In genomic region chr19:5892772-5893275, GRCh38 we compare ENCODE assay signal across 28 cellular contexts. TPM values are rescaled to one million over a fixed set of nuclear protein-coding genes. Genes with fewer than 3 reads are reported as not detected.
DNase-seq lines count a peak whose midpoint lies in the region; ATAC-seq, FAIRE-seq and TF ChIP-seq lines count a peak whose summit lies in the region.
"Had no signal": no experiment of that assay in that cellular context is flagged by ENCODE, and none has a peak within 500 bp of the region (broad histone marks: within the 10 kb centered on the region; RNA-seq: fewer than 3 reads in every experiment).

No MANE protein-coding gene starts in this region.

- no peak overlapping the region for H2BK20ac ChIP-seq in H1 (ENCODE audit: low read length)

- peak overlapping the region in 2 of 3 donors; percentile 39 to 67 for H3K27ac Mint-ChIP-seq in IgD-negative memory B cell
- H3K27ac Mint-ChIP-seq: activated CD4-positive, alpha-beta memory T cell treated with anti-CD3 and anti-CD28 coated beads for 36 hours; activated naive CD4-positive, alpha-beta T cell treated with anti-CD3 and anti-CD28 coated beads, Interleukin-2, amount 50 U/mL, for 24 hours; activated T-helper 17 cell treated with anti-CD3 and anti-CD28 coated beads, Interleukin-2, amount 50 U/mL, for 72 hours; stimulated activated naive CD8-positive, alpha-beta T cell treated with anti-CD3 and anti-CD28 coated beads, Interleukin-15, Interleukin-2, amounts not matched to agents 100 ng/mL and 50 ng/mL, for 24 hours had no signal

- DNase-seq in heart right ventricle: no peak
- no peak for DNase-seq in Right ventricle myocardium superior
- no peak for DNase-seq in H1 (ENCODE audit: low read depth in 1 of 2, low spot score in 2 of 2)
- no peak for DNase-seq in stimulated activated CD4-positive, alpha-beta T cell treated with anti-CD3 and anti-CD28 coated beads, Interleukin-15, amount 100 ng/mL, for 24 hours
- no peak for DNase-seq in NCI-H1105 treated with DMSO at 0.1 percent for 48 hours (lab: John Stamatoyannopoulos, UW)
- DNase-seq: activated CD8-positive, alpha-beta memory T cell treated with anti-CD3 and anti-CD28 coated beads, Interleukin-2, amount 50 U/mL, for 4 hours; DMS79; effector CD8-positive, alpha-beta T cell; GDM1; Kasumi-1; NK-92 treated with Interleukin-12 subunit alpha and Interleukin-12 subunit beta, amount 100 ng/mL, for 24 hours had no signal

- H3K23me2 ChIP-seq in H1 (ENCODE audit: low read depth, low read length): no peaks in the 10 kb centered on the region

- 57 to 58% methylated on average over 15 of the region's 15 CpGs for WGBS in heart right ventricle, 2 donors
- 86% methylated on average over 11 of the region's 15 CpGs; no CpG with 5 or more reads in 1 of the 2 experiments for WGBS in H1 (ENCODE audit: extremely low coverage in 1 of 2, insufficient coverage in 1 of 2, insufficient read length in 1 of 2, insufficient replicate concordance in 2 of 2, low coverage in 1 of 2, low lambda C conversion rate in 2 of 2, missing lambda C conversion rate in 1 of 2), 2 experiments
- 81% methylated on average over 15 of the region's 15 CpGs for WGBS in thymus

- H3K79me2 ChIP-seq in H1 (ENCODE audit: control insufficient read depth in 1 of 2, insufficient read depth in 2 of 2, low read length in 2 of 2): no peaks in the 10 kb centered on the region

- peaks cover 2% of the 10 kb centered on the region for H3K36me3 Mint-ChIP-seq in IgD-negative memory B cell
- H3K36me3 Mint-ChIP-seq: activated naive CD4-positive, alpha-beta T cell treated with anti-CD3 and anti-CD28 coated beads, Interleukin-2, amount 50 U/mL, for 24 hours had no signal

- H3K9me3 ChIP-seq in heart right ventricle: no peaks in the 10 kb centered on the region
- no peaks in the 10 kb centered on the region for H3K9me3 ChIP-seq in H1 (ENCODE audit: insufficient read depth in 2 of 2, low read depth in 1 of 2, low read length in 1 of 2)
- no peaks in the 10 kb centered on the region for H3K9me3 ChIP-seq in thymus (ENCODE audit: control insufficient read depth)
- H3K9me3 ChIP-seq: neutrophil, thyroid gland had no signal

- H3K4me3 ChIP-seq in heart right ventricle (no peak overlapping the region), H1 (ENCODE audit: extremely low read depth in 1 of 4, insufficient read depth in 2 of 4, low read depth in 3 of 4, low read length in 4 of 4) (no peak overlapping the region), thymus (ENCODE audit: low read length) (no peak overlapping the region)
- H3K4me3 ChIP-seq: thyroid gland had no signal

- H3K36me3 ChIP-seq in heart right ventricle (peaks cover 0 to 31% (median 16%) of the 10 kb centered on the region in 9 donors), H1 (ENCODE audit: control insufficient read depth in 2 of 4, insufficient read depth in 4 of 4, low read length in 3 of 4) (peaks cover 0 to 16% (median 8%) of the 10 kb centered on the region in 4 experiments; a peak in 5 of 8 replicates), thymus (ENCODE audit: control insufficient read depth, insufficient read depth) (peaks cover 33% of the 10 kb centered on the region)

- CTCF ChIA-PET in H1 (lab: Charles Lee; ENCODE audit: partially characterized antibody): interaction anchor here (1.1 to 3.5 kb wide), 11 partner anchors 9 to 99 kb away, joined by 4 to 31 read pairs (median 6); partner anchors contain the start of genes FUT6, NDUFA11 and NRTN

- intact Hi-C loops in heart right ventricle (cut with DNase I): loop anchor here (1.0 to 10.0 kb wide), 6 partner anchors 66 to 91 kb away; partner anchors contain the start of gene NRTN (in 8 of the 10)
- intact Hi-C loops in Right ventricle myocardium superior (cut with DNase I): loop anchor here (5.0 kb wide), 1 partner anchor 91 kb away; no protein-coding TSS in a partner anchor

- H2AK5ac ChIP-seq in H1 (ENCODE audit: low read depth, low read length): no peak overlapping the region

- H3K27ac ChIP-seq in heart right ventricle (peak overlapping the region in 6 of 10 donors; percentile 28 to 97 (median 84)), H1 (ENCODE audit: low read depth, low read length) (no peak overlapping the region), thymus (ENCODE audit: low read depth) (peak overlapping the region; percentile 3)
- H3K27ac ChIP-seq: neutrophil had no signal

- H3K4me3 Mint-ChIP-seq in IgD-negative memory B cell: peak overlapping the region in 1 of 4 donors; percentile 27
- H3K4me3 Mint-ChIP-seq: activated CD4-positive, alpha-beta memory T cell treated with anti-CD3 and anti-CD28 coated beads for 36 hours; activated naive CD4-positive, alpha-beta T cell treated with anti-CD3 and anti-CD28 coated beads, Interleukin-2, amount 50 U/mL, for 24 hours; activated T-helper 17 cell treated with anti-CD3 and anti-CD28 coated beads, Interleukin-2, amount 50 U/mL, for 72 hours; stimulated activated naive CD8-positive, alpha-beta T cell treated with anti-CD3 and anti-CD28 coated beads, Interleukin-15, Interleukin-2, amounts not matched to agents 100 ng/mL and 50 ng/mL, for 24 hours had no signal

- H3K23ac ChIP-seq in H1 (ENCODE audit: insufficient read length): no peak overlapping the region

- H2BK12ac ChIP-seq in H1 (ENCODE audit: low read depth, low read length): no peak overlapping the region

- peaks cover 9 to 57% (median 33%) of the 10 kb centered on the region in 9 donors for H3K4me1 ChIP-seq in heart right ventricle
- peaks cover 0 to 11% (median 4%) of the 10 kb centered on the region in 4 experiments; a peak in 5 of 7 replicates for H3K4me1 ChIP-seq in H1 (replicated peaks in 1 of 4; ENCODE audit: control insufficient read depth in 3 of 4, insufficient read depth in 4 of 4, low read length in 3 of 4)
- H3K4me1 ChIP-seq in thymus (ENCODE audit: control insufficient read depth, insufficient read depth, low read length): no peaks in the 10 kb centered on the region

- no peak overlapping the region for H2AFZ ChIP-seq in H1 (ENCODE audit: low read length)

- no peaks in the 10 kb centered on the region for H3K4me1 Mint-ChIP-seq in IgD-negative memory B cell
- H3K4me1 Mint-ChIP-seq: activated naive CD4-positive, alpha-beta T cell treated with anti-CD3 and anti-CD28 coated beads, Interleukin-2, amount 50 U/mL, for 24 hours; activated T-helper 17 cell treated with anti-CD3 and anti-CD28 coated beads, Interleukin-2, amount 50 U/mL, for 72 hours had no signal

- no peak for FAIRE-seq in H1 (lab: Jason Lieb, UNC)
- FAIRE-seq: bronchial epithelial cell, colon, RCC 7860 had no signal

- H3K18ac ChIP-seq in H1 (ENCODE audit: extremely low read depth, low read length): no peak overlapping the region

- 0 out of 2 replicates have a peak, but pooled peaks cover 2% of the 10 kb centered on the region for H3K79me1 ChIP-seq in H1 (ENCODE audit: low read depth, low read length)

- H3K56ac ChIP-seq in H1 (replicated peaks; ENCODE audit: insufficient read length, low read depth, low read length): no peak overlapping the region

- TF ChIP-seq CTCF in heart right ventricle (IDR thresholded peaks at IDR 0.05) (no peak), H1 (IDR thresholded peaks at IDR 0.05; ENCODE audit: control extremely low read depth in 1 of 3, insufficient read depth in 1 of 3, low read depth in 1 of 3, low read length in 3 of 3) (no peak)

- peak overlapping the region; percentile 78; the same call in 1 of the 2 replicates for H4K8ac ChIP-seq in H1 (ENCODE audit: extremely low read depth, insufficient read depth, low read length)

- H3K14ac ChIP-seq in H1 (ENCODE audit: insufficient read length): no peak overlapping the region

- POLR2A ChIA-PET in H1 (lab: Charles Lee; ENCODE audit: partially characterized antibody): interaction anchor here (0.5 to 5.3 kb wide), 12 partner anchors 10 to 202 kb away, joined by 3 to 49 read pairs (median 4); partner anchors contain the start of genes NDUFA11, NRTN and VMAC

- H3K9me3 Mint-ChIP-seq in IgD-negative memory B cell: no peaks in the 10 kb centered on the region
- H3K9me3 Mint-ChIP-seq: activated CD4-positive, alpha-beta memory T cell treated with anti-CD3 and anti-CD28 coated beads for 36 hours; activated naive CD4-positive, alpha-beta T cell treated with anti-CD3 and anti-CD28 coated beads, Interleukin-2, amount 50 U/mL, for 24 hours; activated T-helper 17 cell treated with anti-CD3 and anti-CD28 coated beads, Interleukin-2, amount 50 U/mL, for 72 hours; stimulated activated naive CD8-positive, alpha-beta T cell treated with anti-CD3 and anti-CD28 coated beads, Interleukin-15, Interleukin-2, amounts not matched to agents 100 ng/mL and 50 ng/mL, for 24 hours had no signal

- no peak overlapping the region for H3K4ac ChIP-seq in H1 (replicated peaks; ENCODE audit: insufficient read length, low read depth, low read length)

- no peak overlapping the region for H4K5ac ChIP-seq in H1 (ENCODE audit: insufficient read length, low read depth, low read length)

- no peak for TF ChIP-seq RAD21 in H1 (IDR thresholded peaks at IDR 0.05 in 1 of 2, conservative IDR thresholded peaks at IDR 0.05 in 1 of 2; ENCODE audit: low read depth in 2 of 2, low read length in 2 of 2)

- no peak overlapping the region for H4K91ac ChIP-seq in H1 (replicated peaks; ENCODE audit: insufficient read length, low read length)

- peak in 1 of 2 experiments; percentile 33; a peak in 2 of 3 replicates for TF ChIP-seq POLR2A in H1 (IDR thresholded peaks at IDR 0.05; ENCODE audit: control extremely low read depth in 1 of 2, low read depth in 2 of 2, low read length in 2 of 2)

- TF ChIP-seq EP300 in H1 (IDR thresholded peaks at IDR 0.05; ENCODE audit: borderline replicate concordance in 1 of 2, low read depth in 2 of 2, low read length in 2 of 2): no peak

- H3K9ac ChIP-seq in H1 (replicated peaks in 1 of 4; ENCODE audit: extremely low read depth in 1 of 4, low read depth in 3 of 4, low read length in 3 of 4): no peak overlapping the region

- H2BK15ac ChIP-seq in H1 (ENCODE audit: low read length): no peak overlapping the region

- no peak overlapping the region for H2BK5ac ChIP-seq in H1 (ENCODE audit: low read depth, low read length)

- H3K27me3 ChIP-seq in heart right ventricle: peaks cover 0 to 18% (median 10%) of the 10 kb centered on the region in 7 donors
- H3K27me3 ChIP-seq in H1 (replicated peaks in 1 of 4; ENCODE audit: control insufficient read depth in 3 of 4, extremely low read depth in 1 of 4, insufficient read depth in 3 of 4, low read length in 3 of 4): peaks cover 0 to 1% (median 0%) of the 10 kb centered on the region in 4 experiments; a peak in 3 of 7 replicates
- H3K27me3 ChIP-seq in thymus (ENCODE audit: control insufficient read depth, insufficient read depth): no peaks in the 10 kb centered on the region
- H3K27me3 ChIP-seq: thyroid gland had no signal

- no peak overlapping the region for H2BK120ac ChIP-seq in H1 (replicated peaks; ENCODE audit: low read depth, low read length)

- ATAC-seq in heart right ventricle (no peak), Right ventricle myocardium superior (ENCODE audit: poor library complexity) (no peak), HG03045 (IDR thresholded peaks at IDR 0.05; ENCODE audit: unreplicated experiment) (no peak)

- H4K20me1 ChIP-seq in H1 (replicated peaks in 1 of 2; ENCODE audit: control insufficient read depth in 1 of 2, insufficient read depth in 2 of 2, low read length in 2 of 2): peaks cover 5 to 11% of the 10 kb centered on the region in 2 experiments

- H3K27me3 Mint-ChIP-seq in IgD-negative memory B cell: no peaks in the 10 kb centered on the region

- H3K4me2 ChIP-seq in H1 (ENCODE audit: insufficient read depth in 1 of 2, low read depth in 2 of 2, low read length in 2 of 2): no peak overlapping the region

RNA-seq across cellular contexts. Expression of gene NDUFA11, which starts 10.8 kb away (rescaled TPM):
- total RNA-seq in heart right ventricle: 100 to 1,000 TPM; 451 to 574 (median 513) TPM
- polyA plus RNA-seq in heart right ventricle: 1,000 to 10,000 TPM in 1 of 2 donors, 100 to 1,000 TPM in 1; 760 to 1,143 TPM
- 606 TPM for total RNA-seq in Right ventricle myocardium superior
- 371 TPM for polyA plus RNA-seq in IgD-negative memory B cell
- total RNA-seq in H1 (2021; fragmentation: NEBNext Ultra II Directional; extraction: Animal tissue kit (Norgen Biotek cat#: 25700)): 205 and 206 TPM in 2 replicates
- polyA plus RNA-seq in H1 (2011; rRNA removed): 1,037 and 1,353 TPM in 2 replicates
- 521 TPM for polyA plus RNA-seq in H1 (2011; cell fraction: cytosol; rRNA removed)
- polyA plus RNA-seq in H1 (2011; cell fraction: nucleus; rRNA removed): 400 TPM
- 90.6 to 331 TPM (median 298 TPM) in 4 replicates for polyA plus RNA-seq in H1 (2012, experiment 1 of 2)
- polyA plus RNA-seq in H1 (2012, experiment 2 of 2): 720 TPM
- polyA plus RNA-seq in H1 (2013, experiment 1 of 2): 258 TPM
- polyA plus RNA-seq in H1 (2013, experiment 2 of 2): 272 TPM
- polyA minus RNA-seq in H1 (2011; rRNA and poly(A)+ RNA removed): 28.0 and 42.3 TPM in 2 replicates
- 42.3 TPM for polyA minus RNA-seq in H1 (2011; cell fraction: cytosol; rRNA and poly(A)+ RNA removed)
- 35.8 TPM for polyA minus RNA-seq in H1 (2011; cell fraction: nucleus; rRNA and poly(A)+ RNA removed)
- 292 TPM for polyA plus RNA-seq in thymus

RNA-seq across cellular contexts. Expression of gene VMAC, which starts 11.8 kb away (rescaled TPM):
- total RNA-seq in heart right ventricle (1 to 10 TPM; 1.3 to 3.9 (median 2.5) TPM), Right ventricle myocardium superior (2.1 TPM)
- polyA plus RNA-seq in heart right ventricle (1 to 10 TPM; 1.4 to 5.8 TPM), IgD-negative memory B cell (4.2 TPM), H1 (2011; rRNA removed) (2.2 and 3.9 TPM in 2 replicates), thymus (10.8 TPM)
- 1.2 and 1.3 TPM in 2 replicates for total RNA-seq in H1 (2021; fragmentation: NEBNext Ultra II Directional; extraction: Animal tissue kit (Norgen Biotek cat#: 25700))
- polyA plus RNA-seq in H1 (2011; cell fraction: cytosol; rRNA removed): 3.9 TPM
- polyA plus RNA-seq in H1 (2011; cell fraction: nucleus; rRNA removed): 5.9 TPM
- 1.3 to 2.1 TPM (median 1.8 TPM) in 4 replicates for polyA plus RNA-seq in H1 (2012, experiment 1 of 2)
- polyA plus RNA-seq in H1 (2012, experiment 2 of 2): 1.1 TPM
- polyA plus RNA-seq in H1 (2013, experiment 1 of 2): 1.2 TPM
- 1.5 TPM for polyA plus RNA-seq in H1 (2013, experiment 2 of 2)
- 0.56 and 1.1 TPM in 2 replicates for polyA minus RNA-seq in H1 (2011; rRNA and poly(A)+ RNA removed)
- 2.6 TPM for polyA minus RNA-seq in H1 (2011; cell fraction: cytosol; rRNA and poly(A)+ RNA removed)
- 2.6 TPM for polyA minus RNA-seq in H1 (2011; cell fraction: nucleus; rRNA and poly(A)+ RNA removed)

RNA-seq across cellular contexts. Expression of gene CAPS, which starts 21.2 kb away (rescaled TPM):
- total RNA-seq in heart right ventricle (1 to 10 TPM; 1.3 to 4.2 (median 2.8) TPM), Right ventricle myocardium superior (3.4 TPM)
- polyA plus RNA-seq in heart right ventricle (10 to 100 TPM in 1 of 2 donors, 1 to 10 TPM in 1; 3.2 to 14.1 TPM), IgD-negative memory B cell (3.7 TPM), H1 (2011; rRNA removed) (2.4 and 4.2 TPM in 2 replicates), thymus (70.4 TPM)
- total RNA-seq in H1 (2021; fragmentation: NEBNext Ultra II Directional; extraction: Animal tissue kit (Norgen Biotek cat#: 25700)): 1.8 and 2.1 TPM in 2 replicates
- polyA plus RNA-seq in H1 (2011; cell fraction: cytosol; rRNA removed): 4.2 TPM
- 8.2 TPM for polyA plus RNA-seq in H1 (2011; cell fraction: nucleus; rRNA removed)
- 1.9 to 3.7 TPM (median 2.8 TPM) in 4 replicates for polyA plus RNA-seq in H1 (2012, experiment 1 of 2)
- 1.7 TPM for polyA plus RNA-seq in H1 (2012, experiment 2 of 2)
- 2.1 TPM for polyA plus RNA-seq in H1 (2013, experiment 1 of 2)
- polyA plus RNA-seq in H1 (2013, experiment 2 of 2): 1.4 TPM
- polyA minus RNA-seq in H1 (2011; rRNA and poly(A)+ RNA removed): 0.24 and 0.47 TPM in 2 replicates
- 0.66 TPM for polyA minus RNA-seq in H1 (2011; cell fraction: cytosol; rRNA and poly(A)+ RNA removed)
- polyA minus RNA-seq in H1 (2011; cell fraction: nucleus; rRNA and poly(A)+ RNA removed): 1.1 TPM

RNA-seq across cellular contexts. Expression of gene FUT5, which starts 22.5 kb away (rescaled TPM):
- total RNA-seq in heart right ventricle (under 1 TPM in 1 of 10 donors, not detected in 9; 0.21 TPM), Right ventricle myocardium superior (not detected)
- polyA plus RNA-seq in heart right ventricle (not detected), IgD-negative memory B cell (not detected), H1 (2011; rRNA removed) (not detected in 2 replicates), thymus (not detected)
- total RNA-seq in H1 (2021; fragmentation: NEBNext Ultra II Directional; extraction: Animal tissue kit (Norgen Biotek cat#: 25700)): not detected in 2 replicates
- polyA plus RNA-seq in H1 (2011; cell fraction: cytosol; rRNA removed): not detected
- not detected for polyA plus RNA-seq in H1 (2011; cell fraction: nucleus; rRNA removed)
- polyA plus RNA-seq in H1 (2012, experiment 1 of 2): not detected in 4 replicates
- polyA plus RNA-seq in H1 (2012, experiment 2 of 2): not detected
- not detected for polyA plus RNA-seq in H1 (2013, experiment 1 of 2)
- polyA plus RNA-seq in H1 (2013, experiment 2 of 2): not detected
- polyA minus RNA-seq in H1 (2011; rRNA and poly(A)+ RNA removed): 0.50 TPM in 1 of 2 replicates, not detected in the other
- polyA minus RNA-seq in H1 (2011; cell fraction: cytosol; rRNA and poly(A)+ RNA removed): not detected
- not detected for polyA minus RNA-seq in H1 (2011; cell fraction: nucleus; rRNA and poly(A)+ RNA removed)
- total RNA-seq: A673; lung microvascular endothelial cell; SK-MEL-5; skeletal muscle tissue; T-helper 1 cell treated with Interleukin-12 subunit alpha and Interleukin-12 subunit beta and Interleukin-4 antibody, amounts not matched to agents 30 ng/mL and 1 ng/mL, for 36 hours; thyroid gland had no signal

RNA-seq across cellular contexts. Expression of gene FUT3, which starts 41.6 kb away (rescaled TPM):
- total RNA-seq in heart right ventricle (not detected), Right ventricle myocardium superior (not detected)
- polyA plus RNA-seq in heart right ventricle (under 1 TPM in 1 of 2 donors, not detected in 1; 0.01 TPM), IgD-negative memory B cell (not detected), H1 (2011; rRNA removed) (0.15 and 0.41 TPM in 2 replicates), thymus (2.9 TPM)
- total RNA-seq in H1 (2021; fragmentation: NEBNext Ultra II Directional; extraction: Animal tissue kit (Norgen Biotek cat#: 25700)): 0.40 and 0.63 TPM in 2 replicates
- 0.23 TPM for polyA plus RNA-seq in H1 (2011; cell fraction: cytosol; rRNA removed)
- polyA plus RNA-seq in H1 (2011; cell fraction: nucleus; rRNA removed): 0.17 TPM
- polyA plus RNA-seq in H1 (2012, experiment 1 of 2): 0.12 to 0.35 TPM (median 0.15 TPM) in 4 replicates
- 0.13 TPM for polyA plus RNA-seq in H1 (2012, experiment 2 of 2)
- polyA plus RNA-seq in H1 (2013, experiment 1 of 2): 0.51 TPM
- 0.42 TPM for polyA plus RNA-seq in H1 (2013, experiment 2 of 2)
- 0.49 TPM in 1 of 2 replicates, not detected in the other for polyA minus RNA-seq in H1 (2011; rRNA and poly(A)+ RNA removed)
- not detected for polyA minus RNA-seq in H1 (2011; cell fraction: cytosol; rRNA and poly(A)+ RNA removed)
- not detected for polyA minus RNA-seq in H1 (2011; cell fraction: nucleus; rRNA and poly(A)+ RNA removed)
- total RNA-seq: A673; activated CD4-positive, alpha-beta memory T cell treated with anti-CD3 and anti-CD28 coated beads for 36 hours; lung microvascular endothelial cell; skeletal muscle tissue; T-helper 1 cell treated with Interleukin-12 subunit alpha and Interleukin-12 subunit beta and Interleukin-4 antibody, amounts not matched to agents 30 ng/mL and 1 ng/mL, for 36 hours had no signal
